In genomic region chr5:1730487-1730847, GRCh38 we compare ENCODE assay signal across 27 cellular contexts.
DNase-seq lines count a peak whose midpoint lies in the region; ATAC-seq lines count a peak whose summit lies in the region.
"Had no signal": no experiment of that assay in that cellular context is flagged by ENCODE, and none has a peak within 500 bp of the region (broad histone marks: within the 10 kb centered on the region; RNA-seq: fewer than 3 reads in every experiment).

No MANE protein-coding gene starts in this region.

- no peaks in the 10 kb centered on the region for H3K36me3 ChIP-seq in neuronal stem cell (replicated peaks in 1 of 2; ENCODE audit: control insufficient read depth in 2 of 2, insufficient read depth in 2 of 2, low read length in 2 of 2)
- no peaks in the 10 kb centered on the region for H3K36me3 ChIP-seq in CD8-positive, alpha-beta memory T cell (ENCODE audit: insufficient read depth, low read length)

- POLR2A ChIA-PET in CD8-positive, alpha-beta memory T cell (lab: Charles Lee), result no interaction called here

- no peak for ATAC-seq in activated T-helper 17 cell treated with anti-CD3 and anti-CD28 coated beads, Interleukin-2, amount 50 U/mL, for 72 hours (replicated peaks)
- ATAC-seq: activated T-cell treated with anti-CD3 and anti-CD28 coated beads, Interleukin-2, amount 50 U/mL, for 72 hours; left cardiac atrium; stimulated activated effector memory CD8-positive, alpha-beta T cell treated with anti-CD3 and anti-CD28 coated beads, Interleukin-12 subunit alpha, Interleukin-12 subunit beta, amount 100 ng/mL, for 72 hours had no signal

- no peak overlapping the region for H2AFZ ChIP-seq in neuronal stem cell (ENCODE audit: low read length)
- H2AFZ ChIP-seq: hepatocyte had no signal

- H4K8ac ChIP-seq in neuronal stem cell (ENCODE audit: low read depth, low read length), result no peak overlapping the region

- H3K4me3 Mint-ChIP-seq in CD8-positive, alpha-beta memory T cell, result no peak overlapping the region
- H3K4me3 Mint-ChIP-seq in activated T-helper 17 cell treated with anti-CD3 and anti-CD28 coated beads, Interleukin-2, amount 50 U/mL, for 72 hours, result no peak overlapping the region
- H3K4me3 Mint-ChIP-seq: activated B cell treated with CpG ODN at 0.5 μM for 24 hours; activated T-cell treated with anti-CD3 and anti-CD28 coated beads, Interleukin-2, amount 50 U/mL, for 72 hours; brain; CD14-positive monocyte; stimulated activated effector memory CD8-positive, alpha-beta T cell treated with anti-CD3 and anti-CD28 coated beads, Interleukin-12 subunit alpha, Interleukin-12 subunit beta, amount 100 ng/mL, for 72 hours had no signal

- CTCF ChIA-PET in CD8-positive, alpha-beta memory T cell (lab: Charles Lee), result interaction anchor here (1.6 kb wide), 1 partner anchor 8 kb away, joined by 4 read pairs; no protein-coding TSS in a partner anchor

- WGBS in neuronal stem cell (ENCODE audit: extremely low coverage in 2 of 2, insufficient read length in 2 of 2, insufficient replicate concordance in 1 of 2), 2 donors, result no CpG with 5 or more reads among the region's 7 CpGs

- no peaks in the 10 kb centered on the region for H3K9me3 ChIP-seq in neuronal stem cell (replicated peaks in 1 of 2; ENCODE audit: control insufficient read depth in 2 of 2, insufficient read depth in 1 of 2, low read depth in 1 of 2, low read length in 2 of 2)
- H3K9me3 ChIP-seq in CD8-positive, alpha-beta memory T cell (ENCODE audit: low read length), result no peaks in the 10 kb centered on the region

- H3K4me1 ChIP-seq in neuronal stem cell (ENCODE audit: control insufficient read depth in 2 of 2, insufficient read depth in 1 of 2, low read depth in 1 of 2, low read length in 2 of 2), result peaks cover 0 to 8% of the 10 kb centered on the region in 2 donors
- H3K4me1 ChIP-seq in CD8-positive, alpha-beta memory T cell (ENCODE audit: insufficient read depth, low read length), result no peaks in the 10 kb centered on the region

- no peak overlapping the region for H2BK15ac ChIP-seq in neuronal stem cell (ENCODE audit: low read length)

- H3K4ac ChIP-seq in neuronal stem cell (ENCODE audit: low read length), result no peak overlapping the region

- peaks cover 0 to 4% (median 0%) of the 10 kb centered on the region in 3 experiments for H3K27me3 ChIP-seq in neuronal stem cell (ENCODE audit: control insufficient read depth in 3 of 3, insufficient read depth in 3 of 3, low read depth in 1 of 3, low read length in 3 of 3)
- no peaks in the 10 kb centered on the region for H3K27me3 ChIP-seq in CD8-positive, alpha-beta memory T cell (ENCODE audit: insufficient read depth, low read length, poor library complexity, severe bottlenecking)
- H3K27me3 ChIP-seq: hepatocyte had no signal

- peak overlapping the region; percentile 24 for H2AK5ac ChIP-seq in neuronal stem cell (ENCODE audit: low read depth, low read length)

- peak overlapping the region; percentile 35 for H3K18ac ChIP-seq in neuronal stem cell (ENCODE audit: low read length)

- H3K27me3 Mint-ChIP-seq in CD8-positive, alpha-beta memory T cell, result peaks cover 12 to 43% of the 10 kb centered on the region in 2 donors
- peaks cover 16% of the 10 kb centered on the region for H3K27me3 Mint-ChIP-seq in activated T-helper 17 cell treated with anti-CD3 and anti-CD28 coated beads, Interleukin-2, amount 50 U/mL, for 72 hours

- DNase-seq in DMS53 (lab: John Stamatoyannopoulos, UW) (peak; percentile 20), DMS53 treated with DMSO at 0.1 percent for 48 hours (lab: John Stamatoyannopoulos, UW; ENCODE audit: unreplicated experiment) (no peak), neuronal stem cell (ENCODE audit: low spot score) (no peak), dermis blood vessel endothelial cell (no peak)
- peak; percentile 1 for DNase-seq in stimulated activated CD4-positive, alpha-beta T cell treated with anti-CD3 and anti-CD28 coated beads, Interleukin-4, amount 100 ng/mL, for 24 hours
- no peak for DNase-seq in stimulated activated CD4-positive, alpha-beta T cell treated with anti-CD3 and anti-CD28 coated beads, Interleukin-2, amount 100 ng/mL, for 24 hours
- DNase-seq in CD8-positive, alpha-beta memory T cell, result no peak
- DNase-seq: activated B cell treated with CpG ODN at 0.5 μM for 24 hours; activated CD4-positive, alpha-beta T cell treated with anti-CD3 and anti-CD28 coated beads, Interleukin-2, amount 50 U/mL, for 1 hour; activated naive CD4-positive, alpha-beta T cell; activated T-cell treated with anti-CD3 and anti-CD28 coated beads, Interleukin-2, amount 50 U/mL, for 72 hours; cerebellar nuclear complex; effector CD4-positive, alpha-beta T cell; left cardiac atrium; NCI-H1092; NCI-H187; NCI-H2171 treated with DMSO at 0.1 percent for 48 hours; NCI-H510A; trophoblast cell had no signal

- H3K4me1 Mint-ChIP-seq in CD8-positive, alpha-beta memory T cell, result peaks cover 0 to 6% (median 0%) of the 10 kb centered on the region in 3 donors
- no peaks in the 10 kb centered on the region for H3K4me1 Mint-ChIP-seq in activated T-helper 17 cell treated with anti-CD3 and anti-CD28 coated beads, Interleukin-2, amount 50 U/mL, for 72 hours
- H3K4me1 Mint-ChIP-seq: activated B cell treated with CpG ODN at 0.5 μM for 24 hours, brain, CD14-positive monocyte had no signal

- H3K4me3 ChIP-seq in neuronal stem cell (ENCODE audit: low read length in 2 of 2), result no peak overlapping the region
- no peak overlapping the region for H3K4me3 ChIP-seq in CD8-positive, alpha-beta memory T cell (ENCODE audit: low read length)
- H3K4me3 ChIP-seq: hepatocyte, K562 had no signal

- no peak overlapping the region for H3K27ac Mint-ChIP-seq in CD8-positive, alpha-beta memory T cell
- no peak overlapping the region for H3K27ac Mint-ChIP-seq in activated T-helper 17 cell treated with anti-CD3 and anti-CD28 coated beads, Interleukin-2, amount 50 U/mL, for 72 hours
- H3K27ac Mint-ChIP-seq: activated B cell treated with CpG ODN at 0.5 μM for 24 hours; activated T-cell treated with anti-CD3 and anti-CD28 coated beads, Interleukin-2, amount 50 U/mL, for 72 hours; brain; CD14-positive monocyte; stimulated activated effector memory CD8-positive, alpha-beta T cell treated with anti-CD3 and anti-CD28 coated beads, Interleukin-12 subunit alpha, Interleukin-12 subunit beta, amount 100 ng/mL, for 72 hours had no signal

- no peak overlapping the region for H3K27ac ChIP-seq in neuronal stem cell (replicated peaks; ENCODE audit: low read length)
- H3K27ac ChIP-seq in CD8-positive, alpha-beta memory T cell (ENCODE audit: low read depth, low read length), result no peak overlapping the region
- H3K27ac ChIP-seq: 22Rv1, epithelial cell of prostate, hepatocyte had no signal

- peak overlapping the region; percentile 63 for H3K23ac ChIP-seq in neuronal stem cell (ENCODE audit: low read depth, low read length, poor library complexity)

- no peaks in the 10 kb centered on the region for H3K9me3 Mint-ChIP-seq in CD8-positive, alpha-beta memory T cell
- no peaks in the 10 kb centered on the region for H3K9me3 Mint-ChIP-seq in activated T-helper 17 cell treated with anti-CD3 and anti-CD28 coated beads, Interleukin-2, amount 50 U/mL, for 72 hours
- H3K9me3 Mint-ChIP-seq: activated B cell treated with CpG ODN at 0.5 μM for 24 hours; activated T-cell treated with anti-CD3 and anti-CD28 coated beads, Interleukin-2, amount 50 U/mL, for 72 hours; CD14-positive monocyte; stimulated activated effector memory CD8-positive, alpha-beta T cell treated with anti-CD3 and anti-CD28 coated beads, Interleukin-12 subunit alpha, Interleukin-12 subunit beta, amount 100 ng/mL, for 72 hours had no signal

- no peak overlapping the region for H2BK120ac ChIP-seq in neuronal stem cell (ENCODE audit: low read depth, low read length)

- H2BK5ac ChIP-seq in neuronal stem cell (ENCODE audit: low read length), result no peak overlapping the region

- no peak overlapping the region for H2BK12ac ChIP-seq in neuronal stem cell (ENCODE audit: low read length)

- no peaks in the 10 kb centered on the region for H3K79me1 ChIP-seq in neuronal stem cell (ENCODE audit: low read depth, low read length)

- no peaks in the 10 kb centered on the region for H3K36me3 Mint-ChIP-seq in CD8-positive, alpha-beta memory T cell
- no peaks in the 10 kb centered on the region for H3K36me3 Mint-ChIP-seq in activated T-helper 17 cell treated with anti-CD3 and anti-CD28 coated beads, Interleukin-2, amount 50 U/mL, for 72 hours (ENCODE audit: low read depth)
- H3K36me3 Mint-ChIP-seq: brain; CD14-positive monocyte; stimulated activated effector memory CD8-positive, alpha-beta T cell treated with anti-CD3 and anti-CD28 coated beads, Interleukin-12 subunit alpha, Interleukin-12 subunit beta, amount 100 ng/mL, for 72 hours had no signal

- no peak overlapping the region for H3K14ac ChIP-seq in neuronal stem cell (ENCODE audit: low read length)

- no peak overlapping the region for H3K4me2 ChIP-seq in neuronal stem cell (ENCODE audit: insufficient read depth, low read length, poor library complexity, severe bottlenecking)
- H3K4me2 ChIP-seq: hepatocyte had no signal

- H3K9ac ChIP-seq in neuronal stem cell (ENCODE audit: low read depth, low read length, poor library complexity), result no peak overlapping the region

- H4K91ac ChIP-seq in neuronal stem cell (ENCODE audit: low read depth, low read length, poor library complexity), result no peak overlapping the region

Comparison
In these comparisons a context has a peak if more than half of its experiments do, and no peak if none do; other contexts are left out.
1. DNase-seq: peak in DMS53 (single experiment) and stimulated activated CD4-positive, alpha-beta T cell treated with anti-CD3 and anti-CD28 coated beads, Interleukin-4, amount 100 ng/mL, for 24 hours (single experiment); none in DMS53 treated with DMSO at 0.1 percent for 48 hours (single experiment), stimulated activated CD4-positive, alpha-beta T cell treated with anti-CD3 and anti-CD28 coated beads, Interleukin-2, amount 100 ng/mL, for 24 hours (0 of 2), neuronal stem cell (single experiment), CD8-positive, alpha-beta memory T cell (0 of 5) and dermis blood vessel endothelial cell (single experiment).